ENCODE assay signal across 14 cellular contexts in genomic region chr1:9248341-9249262, GRCh38. TPM values are rescaled to one million over a fixed set of nuclear protein-coding genes. Genes with fewer than 3 reads are reported as not detected.
DNase-seq lines count a peak whose midpoint lies in the region; TF ChIP-seq lines count a peak whose summit lies in the region.
"Had no signal": no experiment of that assay in that cellular context is flagged by ENCODE, and none has a peak within 500 bp of the region (broad histone marks: within the 10 kb centered on the region; RNA-seq: fewer than 3 reads in every experiment).

No MANE protein-coding gene starts in this region.

- no peak for TF ChIP-seq CTCF in WERI-Rb-1 (IDR thresholded peaks at IDR 0.05; ENCODE audit: low read depth, low read length)
- no peak for TF ChIP-seq CTCF in mesothelial cell of epicardium (IDR thresholded peaks at IDR 0.05; ENCODE audit: unreplicated experiment)
- TF ChIP-seq CTCF in SK-N-SH (IDR thresholded peaks at IDR 0.05), result no peak
- no peak for TF ChIP-seq CTCF in chondrocyte (IDR thresholded peaks at IDR 0.05)

- H3K27me3 ChIP-seq in WERI-Rb-1 (ENCODE audit: insufficient read depth, low read depth, severe bottlenecking), result no peaks in the 10 kb centered on the region
- H3K27me3 ChIP-seq in duodenal mucosa (ENCODE audit: control insufficient read depth in 1 of 2, insufficient read depth in 2 of 2, low read length in 2 of 2), result no peaks in the 10 kb centered on the region
- no peaks in the 10 kb centered on the region for H3K27me3 ChIP-seq in SK-N-SH (ENCODE audit: insufficient read depth)

- H3K27ac ChIP-seq in WERI-Rb-1 (peak overlapping the region; percentile 81), duodenal mucosa (ENCODE audit: low read depth, low read length) (no peak overlapping the region), substantia nigra (ENCODE audit: low read depth, low read length, poor library complexity, severe bottlenecking) (peak overlapping the region; percentile 85), SK-N-SH (ENCODE audit: low read depth in 2 of 2, low read length in 1 of 2) (no peak overlapping the region)

- POLR2A ChIA-PET in SK-N-SH (lab: Yijun Ruan, JAX), result interaction anchor here (0.6 kb wide), 1 partner anchor 269 kb away, joined by 3 read pairs; no protein-coding TSS in a partner anchor

- H3K9me2 ChIP-seq in SK-N-SH, result no peaks in the 10 kb centered on the region

- H3K27ac Mint-ChIP-seq in mesothelial cell of epicardium (peak overlapping the region; percentile 23), chondrocyte (ENCODE audit: unreplicated experiment) (no peak overlapping the region)
- H3K27ac Mint-ChIP-seq: CD14-positive monocyte; stimulated activated naive B cell treated with anti-CD40 and anti-IgM and Interleukin-4, amounts not matched to agents 10 μg/mL and 1 μg/mL and 100 μg/mL, for 72 hours had no signal

- CTCF ChIA-PET in SK-N-SH (lab: Yijun Ruan, JAX), result interaction anchor here (0.8 to 5.1 kb wide), 8 partner anchors 9 to 243 kb away, joined by 3 to 31 read pairs (median 4); partner anchors contain the start of gene H6PD

- WGBS in SK-N-SH (ENCODE audit: low lambda C conversion rate), result 92% methylated on average over 16 of the region's 21 CpGs

- TF ChIP-seq EP300 in SK-N-SH (IDR thresholded peaks at IDR 0.05; ENCODE audit: borderline replicate concordance in 1 of 2, low read depth in 1 of 2, low read length in 1 of 2), result no peak

- H2AFZ ChIP-seq in SK-N-SH (ENCODE audit: low read depth), result no peak overlapping the region

- no peak overlapping the region for H3K4me3 ChIP-seq in WERI-Rb-1 (ENCODE audit: low read depth, low read length)
- H3K4me3 ChIP-seq in duodenal mucosa (ENCODE audit: low read depth in 1 of 2, low read length in 2 of 2), result no peak overlapping the region
- H3K4me3 ChIP-seq in SK-N-SH (ENCODE audit: low read depth in 2 of 2, low read length in 1 of 2), result no peak overlapping the region

- H3K27me3 Mint-ChIP-seq in mesothelial cell of epicardium (ENCODE audit: low read depth) (no peaks in the 10 kb centered on the region), chondrocyte (ENCODE audit: low read depth) (no peaks in the 10 kb centered on the region)
- H3K27me3 Mint-ChIP-seq: stimulated activated naive B cell treated with anti-CD40 and anti-IgM and Interleukin-4, amounts not matched to agents 10 μg/mL and 1 μg/mL and 100 μg/mL, for 72 hours had no signal

- DNase-seq in WERI-Rb-1, result no peak
- DNase-seq in mesothelial cell of epicardium (ENCODE audit: low spot score in 2 of 2, unreplicated experiment in 2 of 2), result no peak
- DNase-seq in substantia nigra (lab: John Stamatoyannopoulos, UW), result peak in 20 of 49 donors; percentile 22 to 73 (median 43)
- no peak for DNase-seq in SK-N-SH
- no peak for DNase-seq in mucosa of gallbladder (ENCODE audit: low spot score)
- DNase-seq in chondrocyte (ENCODE audit: low spot score), result no peak
- DNase-seq: activated CD4-positive, CD25-positive, alpha-beta regulatory T cell; EL; H7; NCI-H2171 treated with DMSO at 0.1 percent for 48 hours; stimulated activated CD4-positive, alpha-beta T cell treated with anti-CD3 and anti-CD28 coated beads, Interleukin-2, amount 100 ng/mL, for 48 hours; stimulated activated naive B cell treated with anti-CD40 and anti-IgM and Interleukin-4, amounts not matched to agents 10 μg/mL and 1 μg/mL and 100 μg/mL, for 72 hours had no signal

- H3K9me3 ChIP-seq in WERI-Rb-1 (ENCODE audit: severe bottlenecking) (no peaks in the 10 kb centered on the region), duodenal mucosa (ENCODE audit: control insufficient read depth in 1 of 2, low read length in 2 of 2) (no peaks in the 10 kb centered on the region), SK-N-SH (no peaks in the 10 kb centered on the region)

- H3K4me3 Mint-ChIP-seq in mesothelial cell of epicardium (no peak overlapping the region), chondrocyte (ENCODE audit: unreplicated experiment) (no peak overlapping the region)
- H3K4me3 Mint-ChIP-seq: CD14-positive monocyte; stimulated activated naive B cell treated with anti-CD40 and anti-IgM and Interleukin-4, amounts not matched to agents 10 μg/mL and 1 μg/mL and 100 μg/mL, for 72 hours had no signal

- TF ChIP-seq RAD21 in SK-N-SH (IDR thresholded peaks at IDR 0.05; ENCODE audit: low read length), result no peak

- H3K36me3 Mint-ChIP-seq in mesothelial cell of epicardium (peaks cover 13% of the 10 kb centered on the region), chondrocyte (ENCODE audit: low read depth) (peaks cover 9% of the 10 kb centered on the region)

- H3K4me1 Mint-ChIP-seq in mesothelial cell of epicardium (peaks cover 25% of the 10 kb centered on the region), chondrocyte (ENCODE audit: low read depth) (peaks cover 28% of the 10 kb centered on the region)

- H4K20me1 ChIP-seq in SK-N-SH (ENCODE audit: insufficient read depth), result no peaks in the 10 kb centered on the region

- H3K4me2 ChIP-seq in SK-N-SH, result no peak overlapping the region

- peak overlapping the region; percentile 59 to 68 for H3K9ac ChIP-seq in duodenal mucosa (ENCODE audit: low read depth in 1 of 2, low read length in 2 of 2)
- H3K9ac ChIP-seq in SK-N-SH, result no peak overlapping the region

- H3F3A ChIP-seq in SK-N-SH (replicated peaks; ENCODE audit: insufficient read depth), result no peaks in the 10 kb centered on the region

- H3K9me3 Mint-ChIP-seq in mesothelial cell of epicardium (no peaks in the 10 kb centered on the region), chondrocyte (ENCODE audit: low read depth) (no peaks in the 10 kb centered on the region)
- H3K9me3 Mint-ChIP-seq: stimulated activated naive B cell treated with anti-CD40 and anti-IgM and Interleukin-4, amounts not matched to agents 10 μg/mL and 1 μg/mL and 100 μg/mL, for 72 hours had no signal

- H3K4me1 ChIP-seq in duodenal mucosa (ENCODE audit: control insufficient read depth in 1 of 2, insufficient read depth in 2 of 2, low read length in 2 of 2), result peaks cover 54 to 60% of the 10 kb centered on the region in 2 donors
- peaks cover 3 to 29% of the 10 kb centered on the region in 2 experiments; a peak in 3 of 4 replicates for H3K4me1 ChIP-seq in SK-N-SH (ENCODE audit: control insufficient read depth in 1 of 2, insufficient read depth in 2 of 2, low read depth in 1 of 2, low read length in 1 of 2)

- H3K36me3 ChIP-seq in WERI-Rb-1 (peaks cover 9% of the 10 kb centered on the region), duodenal mucosa (ENCODE audit: control insufficient read depth in 1 of 2, insufficient read depth in 2 of 2, low read length in 2 of 2) (peaks cover 3 to 13% of the 10 kb centered on the region in 2 donors), SK-N-SH (replicated peaks in 1 of 2; ENCODE audit: control insufficient read depth in 1 of 2, insufficient read depth in 2 of 2, low read length in 1 of 2) (peaks cover 0 to 25% of the 10 kb centered on the region in 2 experiments)

- H3K79me2 ChIP-seq in SK-N-SH (ENCODE audit: insufficient read depth), result no peaks in the 10 kb centered on the region

TF ChIP-seq in SK-N-SH, 30 proteins besides CTCF, POLR2A, EP300 and RAD21:
- TF ChIP-seq ELF1 (IDR thresholded peaks at IDR 0.05) (no peak), SIN3A (IDR thresholded peaks at IDR 0.05; ENCODE audit: borderline replicate concordance, low read depth, low read length) (no peak), GABPA (IDR thresholded peaks at IDR 0.05; ENCODE audit: low read depth) (no peak), FOSL2 (IDR thresholded peaks at IDR 0.05; ENCODE audit: borderline replicate concordance, low read depth) (no peak), CHD2 (IDR thresholded peaks at IDR 0.05; ENCODE audit: low read length, partially characterized antibody) (no peak), NRF1 (IDR thresholded peaks at IDR 0.05; ENCODE audit: low read depth, low read length) (no peak), PBX3 (IDR thresholded peaks at IDR 0.05) (no peak), MXI1 (IDR thresholded peaks at IDR 0.05; ENCODE audit: low read depth, low read length) (no peak), SMC3 (IDR thresholded peaks at IDR 0.05; ENCODE audit: low read depth, low read length) (no peak), MEF2A (IDR thresholded peaks at IDR 0.05; ENCODE audit: borderline replicate concordance, low read depth) (no peak), USF1 (IDR thresholded peaks at IDR 0.05; ENCODE audit: borderline replicate concordance, low read depth) (no peak)

RNA-seq across cellular contexts. Expression of gene H6PD, which starts 14.0 kb away (rescaled TPM):
- total RNA-seq in mesothelial cell of epicardium (71.2 to 74.6 TPM (median 73.1 TPM) in 3 replicates), mucosa of gallbladder (45.6 TPM), chondrocyte (37.0 to 41.4 TPM (median 38.9 TPM) in 3 replicates)
- 16.2 and 19.1 TPM in 2 replicates for polyA plus RNA-seq in SK-N-SH (2012; rRNA removed)
- polyA plus RNA-seq in SK-N-SH (2012; cell fraction: cytosol; rRNA removed), result 10.0 and 13.9 TPM in 2 replicates
- 23.2 and 26.0 TPM in 2 replicates for polyA plus RNA-seq in SK-N-SH (2012; cell fraction: nucleus; rRNA removed)

RNA-seq across cellular contexts. Expression of gene SPSB1, which starts 44.1 kb away (rescaled TPM):
- total RNA-seq in mesothelial cell of epicardium (22.0 to 24.8 TPM (median 23.9 TPM) in 3 replicates), mucosa of gallbladder (25.3 TPM), chondrocyte (164 to 184 TPM (median 173 TPM) in 3 replicates)
- 8.4 and 9.2 TPM in 2 replicates for polyA plus RNA-seq in SK-N-SH (2012; rRNA removed)
- polyA plus RNA-seq in SK-N-SH (2012; cell fraction: cytosol; rRNA removed), result 4.4 and 5.8 TPM in 2 replicates
- 5.4 and 7.6 TPM in 2 replicates for polyA plus RNA-seq in SK-N-SH (2012; cell fraction: nucleus; rRNA removed)

Comparison
In these comparisons a context has a peak if more than half of its experiments do, and no peak if none do; other contexts are left out.
1. H3K27ac ChIP-seq: peak in WERI-Rb-1 (single experiment) and substantia nigra (single experiment); none in duodenal mucosa (single experiment) and SK-N-SH (0 of 2).